ENCODE assay signal across 8 cellular contexts in the genomic region with DNA sequence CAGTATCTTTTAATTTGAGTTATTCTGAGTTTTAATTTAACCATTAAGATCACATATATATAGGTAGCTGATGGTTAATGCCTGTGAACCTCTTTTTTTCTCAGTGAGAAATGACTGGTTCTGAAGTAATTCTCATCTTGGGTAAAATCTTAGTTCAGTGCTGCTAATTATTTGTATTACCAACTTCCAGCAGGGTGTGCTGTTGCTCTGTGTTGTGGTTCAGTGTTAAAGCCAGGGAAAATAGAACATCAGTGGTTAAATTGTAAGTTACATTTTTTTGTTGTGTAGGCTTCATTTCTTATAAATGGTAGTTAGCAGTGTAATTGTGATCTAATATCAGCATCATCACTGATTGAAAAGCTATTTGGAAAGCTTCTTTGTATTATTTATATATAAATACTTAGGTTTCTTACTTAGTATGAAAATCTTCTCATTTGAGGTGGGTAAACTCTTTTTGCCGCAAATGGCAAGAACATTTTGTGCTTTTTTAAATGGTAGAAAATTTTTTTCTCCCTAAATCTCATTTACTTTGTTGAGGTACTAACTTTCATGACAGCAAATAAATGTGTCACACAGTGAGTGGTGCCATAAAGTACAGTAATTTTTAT. TPM values are rescaled to one million over a fixed set of nuclear protein-coding genes. Genes with fewer than 3 reads are reported as not detected.
DNase-seq lines count a peak whose midpoint lies in the region; ATAC-seq and TF ChIP-seq lines count a peak whose summit lies in the region.

No MANE protein-coding gene starts in this region.

- DNase-seq in SIG-M5 treated with dmso at 0.1 percent for 504 hours (lab: John Stamatoyannopoulos, UW; ENCODE audit: unreplicated experiment) (peak; percentile 58), SIG-M5 (lab: John Stamatoyannopoulos, UW) (no peak), Panc1 (ENCODE audit: low read depth, low spot score) (no peak), astrocyte of the cerebellum (ENCODE audit: low read depth) (peak; percentile 75), iPS DF 4.7 (ENCODE audit: extremely low read depth, low spot score) (peak; percentile 44)
- DNase-seq in stimulated activated CD4-positive, alpha-beta T cell treated with anti-CD3 and anti-CD28 coated beads, Interleukin-1b, Interleukin-23, amount 100 ng/mL, for 4 hours (ENCODE audit: low read depth in 2 of 2) = peak; percentile 7 to 12

- BruUV-seq in Panc1 (replicated peaks; lab: Mats Ljungman, UMichigan) = no TSS peak

- TF ChIP-seq CTCF in Panc1 (IDR thresholded peaks at IDR 0.05) (peak; percentile 76; the same call in 1 of the 2 replicates), astrocyte of the cerebellum (IDR thresholded peaks at IDR 0.05; ENCODE audit: low read depth, low read length, missing control alignments) (peak; percentile 68)

- in situ Hi-C loops in Panc1 (cut with HindIII; ENCODE audit: low pct_unique_long_range_greater_than_20kb, low sequenced_read_pairs) = no loop called here
- in situ Hi-C loops in astrocyte of the cerebellum (cut with HindIII; ENCODE audit: low sequenced_read_pairs) = no loop called here

- ATAC-seq in HG03432 (IDR thresholded peaks at IDR 0.05; ENCODE audit: unreplicated experiment) (peak; percentile 67), Panc1 (peak; percentile 88), HG02938 (IDR thresholded peaks at IDR 0.05; ENCODE audit: unreplicated experiment) (no peak)

- POLR2A ChIA-PET in Panc1 (lab: Charles Lee) = no interaction called here

- intact Hi-C loops in Panc1 (cut with micrococcal nuclease; ENCODE audit: unreplicated experiment) = loop anchor here (2.0 kb wide), 1 partner anchor 26 kb away; no protein-coding TSS in a partner anchor

- CTCF ChIA-PET in Panc1 (lab: Charles Lee) = interaction anchor here (1.5 kb wide), 1 partner anchor 28 kb away, joined by 4 read pairs; no protein-coding TSS in a partner anchor

- H3K4me3 ChIP-seq in Panc1 (ENCODE audit: low read depth in 2 of 2, low read length in 2 of 2) (no peak overlapping the region), astrocyte of the cerebellum (ENCODE audit: low read depth, low read length) (no peak overlapping the region)

- no peaks in the 10 kb centered on the region for H3K4me1 ChIP-seq in Panc1 (ENCODE audit: control insufficient read depth, insufficient read depth, low read length)

- H3K27ac ChIP-seq in Panc1 (ENCODE audit: low read length) = no peak overlapping the region

- H3K36me3 ChIP-seq in Panc1 (ENCODE audit: control insufficient read depth, insufficient read depth, low read length) = peaks cover 29% of the 10 kb centered on the region; the same call in 1 of the 2 replicates

- H3K27me3 ChIP-seq in Panc1 (ENCODE audit: control insufficient read depth, insufficient read depth, low read length) = no peaks in the 10 kb centered on the region

- H3K9me3 ChIP-seq in Panc1 (ENCODE audit: control insufficient read depth, insufficient read depth, low read depth, low read length) = no peaks in the 10 kb centered on the region

RNA-seq across cellular contexts. Expression of a gene that starts 43.7 kb away (rescaled TPM):
- 23.3 TPM for total RNA-seq in Panc1 (2021; ENCODE audit: unreplicated experiment)
- polyA plus RNA-seq in Panc1 (2012; ENCODE audit: insufficient read length) = 9.6 TPM

Comparison
In these comparisons a context has a peak if more than half of its experiments do, and no peak if none do; other contexts are left out.
1. DNase-seq: peak in SIG-M5 treated with dmso at 0.1 percent for 504 hours (single experiment), astrocyte of the cerebellum (single experiment), iPS DF 4.7 (single experiment) and stimulated activated CD4-positive, alpha-beta T cell treated with anti-CD3 and anti-CD28 coated beads, Interleukin-1b, Interleukin-23, amount 100 ng/mL, for 4 hours (2 of 2); none in SIG-M5 (single experiment) and Panc1 (single experiment).